Comparison of ENCODE assay signal across 13 cellular contexts in the genomic region with DNA sequence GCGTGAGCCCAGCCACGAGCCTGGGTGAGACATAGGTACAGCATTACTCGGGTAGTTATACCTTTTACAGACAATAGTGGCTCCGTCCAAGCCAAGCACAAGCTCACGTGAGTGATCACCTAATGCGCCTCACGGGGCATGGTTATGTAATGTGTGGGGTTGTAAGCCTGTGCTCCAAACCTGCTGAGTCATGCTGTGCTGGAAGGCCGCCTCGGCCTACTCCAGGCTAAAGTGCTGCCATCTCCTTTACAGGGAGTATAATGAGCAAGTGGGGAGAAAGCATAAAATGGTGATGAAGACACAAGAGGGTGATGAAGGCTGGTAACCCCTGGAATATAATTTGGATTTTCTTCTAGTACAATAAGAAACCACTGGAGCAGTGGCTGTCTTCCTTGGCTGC.
DNase-seq lines count a peak whose midpoint lies in the region; ATAC-seq, FAIRE-seq and TF ChIP-seq lines count a peak whose summit lies in the region.
"Had no signal": no experiment of that assay in that cellular context is flagged by ENCODE, and none has a peak within 500 bp of the region (broad histone marks: within the 10 kb centered on the region; RNA-seq: fewer than 3 reads in every experiment).

No MANE protein-coding gene starts in this region.

- ATAC-seq in lung (ENCODE audit: insufficient read depth, low FRiP score) (peak; percentile 62), HG03159 (IDR thresholded peaks at IDR 0.05; ENCODE audit: unreplicated experiment) (no peak), GM19023 (IDR thresholded peaks at IDR 0.05; ENCODE audit: unreplicated experiment) (no peak)

- H3K36me3 ChIP-seq in lung (ENCODE audit: control insufficient read depth in 2 of 2, insufficient read depth in 2 of 2, low read length in 2 of 2) (no peaks in the 10 kb centered on the region), small intestine (ENCODE audit: control insufficient read depth in 2 of 2, insufficient read depth in 2 of 2, low read length in 2 of 2) (no peaks in the 10 kb centered on the region)
- H3K36me3 ChIP-seq: cardiac muscle cell, neutrophil had no signal

- H3K9me3 ChIP-seq in lung (ENCODE audit: control insufficient read depth in 2 of 2, insufficient read depth in 1 of 2, low read length in 1 of 2) (no peaks in the 10 kb centered on the region), small intestine (ENCODE audit: control insufficient read depth, low read depth) (no peaks in the 10 kb centered on the region)
- H3K9me3 ChIP-seq: neutrophil had no signal

- H3K4me1 ChIP-seq in lung (ENCODE audit: control insufficient read depth in 2 of 2, insufficient read depth in 2 of 2, low read length in 2 of 2) (no peaks in the 10 kb centered on the region), small intestine (ENCODE audit: control insufficient read depth in 2 of 2, insufficient read depth in 1 of 2, low read depth in 1 of 2, low read length in 1 of 2) (no peaks in the 10 kb centered on the region)

- H3K4me3 ChIP-seq in choroid plexus epithelial cell (ENCODE audit: low read depth, low read length) (no peak overlapping the region), lung (no peak overlapping the region), small intestine (ENCODE audit: low read depth in 1 of 2, low read length in 2 of 2) (no peak overlapping the region)
- H3K4me3 ChIP-seq: cardiac muscle cell had no signal

- TF ChIP-seq CTCF in choroid plexus epithelial cell (conservative IDR thresholded peaks at IDR 0.05; ENCODE audit: low read depth, low read length) = no peak
- no peak for TF ChIP-seq CTCF in lung (IDR thresholded peaks at IDR 0.05; ENCODE audit: control extremely low read depth, extremely low read depth)

- H3K27me3 ChIP-seq in lung (ENCODE audit: control insufficient read depth, insufficient read depth) (no peaks in the 10 kb centered on the region), small intestine (ENCODE audit: control insufficient read depth in 2 of 2, insufficient read depth in 2 of 2, low read length in 2 of 2) (no peaks in the 10 kb centered on the region)
- H3K27me3 ChIP-seq: cardiac muscle cell, neutrophil had no signal

- FAIRE-seq in small intestine (lab: Jason Lieb, UNC) = no peak

- DNase-seq in DMS53 (lab: John Stamatoyannopoulos, UW) (peak; percentile 13), DMS53 treated with DMSO at 0.1 percent for 48 hours (lab: John Stamatoyannopoulos, UW; ENCODE audit: unreplicated experiment) (no peak), M059J (ENCODE audit: low read depth) (peak; percentile 27), choroid plexus epithelial cell (ENCODE audit: low read depth) (peak; percentile 49), lung (ENCODE audit: low spot score) (peak; percentile 68), small intestine (no peak)
- DNase-seq: kidney glomerular epithelial cell, NCI-H1436 treated with DMSO at 0.1 percent for 48 hours had no signal

- 62 to 76% methylated on average over 9 of the region's 9 CpGs for WGBS in lung, 2 donors
- WGBS in small intestine, 3 donors = 86 to 93% (median 90%) methylated on average over 9 of the region's 9 CpGs

- H3K27ac ChIP-seq in lung (ENCODE audit: low read depth in 1 of 2, low read length in 1 of 2) (no peak overlapping the region), small intestine (ENCODE audit: low read depth in 1 of 2, low read length in 1 of 2) (no peak overlapping the region)
- H3K27ac ChIP-seq: 22Rv1, cardiac muscle cell, neutrophil had no signal

Comparison
In these comparisons a context has a peak if more than half of its experiments do, and no peak if none do; other contexts are left out.
1. DNase-seq: peak in DMS53 (single experiment), M059J (single experiment), choroid plexus epithelial cell (single experiment) and lung (single experiment); none in DMS53 treated with DMSO at 0.1 percent for 48 hours (single experiment) and small intestine (single experiment).